In genomic region chr2:61978522-61978921, GRCh38 we compare ENCODE assay signal across 2 cellular contexts.
TF ChIP-seq lines count a peak whose summit lies in the region.

No MANE protein-coding gene starts in this region.

TF ChIP-seq in H1, 55 proteins besides CTCF, POLR2A, EP300 and RAD21:
- TF ChIP-seq CHD7 (IDR thresholded peaks at IDR 0.05; ENCODE audit: insufficient replicate concordance, low read length) (no peak), SIRT6 (IDR thresholded peaks at IDR 0.05; ENCODE audit: low read length) (no peak), KDM1A (IDR thresholded peaks at IDR 0.05; ENCODE audit: borderline replicate concordance, low read length) (no peak), POLR2AphosphoS5 (IDR thresholded peaks at IDR 0.05; ENCODE audit: low read depth, low read length) (no peak), YY1 (IDR thresholded peaks at IDR 0.05; ENCODE audit: low read depth, low read length) (no peak), RNF2 (IDR thresholded peaks at IDR 0.05; ENCODE audit: borderline replicate concordance, low read depth, low read length, missing control alignments, poor library complexity, severe bottlenecking) (no peak), RFX5 (IDR thresholded peaks at IDR 0.05; ENCODE audit: borderline replicate concordance, low read depth, low read length) (no peak), PHF8 (conservative IDR thresholded peaks at IDR 0.05; ENCODE audit: low read depth, low read length) (no peak), TCF12 (IDR thresholded peaks at IDR 0.05; ENCODE audit: low read depth, low read length) (no peak), GTF2F1 (IDR thresholded peaks at IDR 0.05; ENCODE audit: borderline replicate concordance, low read depth, low read length) (no peak), CTBP2 (IDR thresholded peaks at IDR 0.05; ENCODE audit: borderline replicate concordance, insufficient read depth, insufficient read length, low read length) (no peak), BACH1 (IDR thresholded peaks at IDR 0.05; ENCODE audit: low read length) (no peak)

TF ChIP-seq in GM23338, 12 proteins besides CTCF, POLR2A, EP300 and RAD21 (continued from another document):
- TF ChIP-seq, protein P1, sequence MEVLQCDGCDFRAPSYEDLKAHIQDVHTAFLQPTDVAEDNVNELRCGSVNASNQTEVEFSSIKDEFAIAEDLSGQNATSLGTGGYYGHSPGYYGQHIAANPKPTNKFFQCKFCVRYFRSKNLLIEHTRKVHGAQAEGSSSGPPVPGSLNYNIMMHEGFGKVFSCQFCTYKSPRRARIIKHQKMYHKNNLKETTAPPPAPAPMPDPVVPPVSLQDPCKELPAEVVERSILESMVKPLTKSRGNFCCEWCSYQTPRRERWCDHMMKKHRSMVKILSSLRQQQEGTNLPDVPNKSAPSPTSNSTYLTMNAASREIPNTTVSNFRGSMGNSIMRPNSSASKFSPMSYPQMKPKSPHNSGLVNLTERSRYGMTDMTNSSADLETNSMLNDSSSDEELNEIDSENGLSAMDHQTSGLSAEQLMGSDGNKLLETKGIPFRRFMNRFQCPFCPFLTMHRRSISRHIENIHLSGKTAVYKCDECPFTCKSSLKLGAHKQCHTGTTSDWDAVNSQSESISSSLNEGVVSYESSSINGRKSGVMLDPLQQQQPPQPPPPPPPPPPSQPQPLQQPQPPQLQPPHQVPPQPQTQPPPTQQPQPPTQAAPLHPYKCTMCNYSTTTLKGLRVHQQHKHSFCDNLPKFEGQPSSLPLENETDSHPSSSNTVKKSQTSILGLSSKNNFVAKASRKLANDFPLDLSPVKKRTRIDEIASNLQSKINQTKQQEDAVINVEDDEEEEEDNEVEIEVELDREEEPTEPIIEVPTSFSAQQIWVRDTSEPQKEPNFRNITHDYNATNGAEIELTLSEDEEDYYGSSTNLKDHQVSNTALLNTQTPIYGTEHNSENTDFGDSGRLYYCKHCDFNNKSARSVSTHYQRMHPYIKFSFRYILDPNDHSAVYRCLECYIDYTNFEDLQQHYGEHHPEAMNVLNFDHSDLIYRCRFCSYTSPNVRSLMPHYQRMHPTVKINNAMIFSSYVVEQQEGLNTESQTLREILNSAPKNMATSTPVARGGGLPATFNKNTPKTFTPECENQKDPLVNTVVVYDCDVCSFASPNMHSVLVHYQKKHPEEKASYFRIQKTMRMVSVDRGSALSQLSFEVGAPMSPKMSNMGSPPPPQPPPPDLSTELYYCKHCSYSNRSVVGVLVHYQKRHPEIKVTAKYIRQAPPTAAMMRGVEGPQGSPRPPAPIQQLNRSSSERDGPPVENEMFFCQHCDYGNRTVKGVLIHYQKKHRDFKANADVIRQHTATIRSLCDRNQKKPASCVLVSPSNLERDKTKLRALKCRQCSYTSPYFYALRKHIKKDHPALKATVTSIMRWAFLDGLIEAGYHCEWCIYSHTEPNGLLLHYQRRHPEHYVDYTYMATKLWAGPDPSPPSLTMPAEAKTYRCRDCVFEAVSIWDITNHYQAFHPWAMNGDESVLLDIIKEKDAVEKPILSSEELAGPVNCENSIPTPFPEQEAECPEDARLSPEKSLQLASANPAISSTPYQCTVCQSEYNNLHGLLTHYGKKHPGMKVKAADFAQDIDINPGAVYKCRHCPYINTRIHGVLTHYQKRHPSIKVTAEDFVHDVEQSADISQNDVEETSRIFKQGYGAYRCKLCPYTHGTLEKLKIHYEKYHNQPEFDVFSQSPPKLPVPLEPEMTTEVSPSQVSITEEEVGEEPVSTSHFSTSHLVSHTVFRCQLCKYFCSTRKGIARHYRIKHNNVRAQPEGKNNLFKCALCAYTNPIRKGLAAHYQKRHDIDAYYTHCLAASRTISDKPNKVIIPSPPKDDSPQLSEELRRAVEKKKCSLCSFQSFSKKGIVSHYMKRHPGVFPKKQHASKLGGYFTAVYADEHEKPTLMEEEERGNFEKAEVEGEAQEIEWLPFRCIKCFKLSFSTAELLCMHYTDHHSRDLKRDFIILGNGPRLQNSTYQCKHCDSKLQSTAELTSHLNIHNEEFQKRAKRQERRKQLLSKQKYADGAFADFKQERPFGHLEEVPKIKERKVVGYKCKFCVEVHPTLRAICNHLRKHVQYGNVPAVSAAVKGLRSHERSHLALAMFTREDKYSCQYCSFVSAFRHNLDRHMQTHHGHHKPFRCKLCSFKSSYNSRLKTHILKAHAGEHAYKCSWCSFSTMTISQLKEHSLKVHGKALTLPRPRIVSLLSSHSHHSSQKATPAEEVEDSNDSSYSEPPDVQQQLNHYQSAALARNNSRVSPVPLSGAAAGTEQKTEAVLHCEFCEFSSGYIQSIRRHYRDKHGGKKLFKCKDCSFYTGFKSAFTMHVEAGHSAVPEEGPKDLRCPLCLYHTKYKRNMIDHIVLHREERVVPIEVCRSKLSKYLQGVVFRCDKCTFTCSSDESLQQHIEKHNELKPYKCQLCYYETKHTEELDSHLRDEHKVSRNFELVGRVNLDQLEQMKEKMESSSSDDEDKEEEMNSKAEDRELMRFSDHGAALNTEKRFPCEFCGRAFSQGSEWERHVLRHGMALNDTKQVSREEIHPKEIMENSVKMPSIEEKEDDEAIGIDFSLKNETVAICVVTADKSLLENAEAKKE (CRISPR knock-in tag; IDR thresholded peaks at IDR 0.05): no peak
- TF ChIP-seq POLR2AphosphoS5 (IDR thresholded peaks at IDR 0.05; ENCODE audit: low read depth) (no peak), ZNF331 (CRISPR knock-in tag; IDR thresholded peaks at IDR 0.05; ENCODE audit: low read depth) (no peak), NANOG (IDR thresholded peaks at IDR 0.05; ENCODE audit: borderline replicate concordance) (no peak), JUNB (IDR thresholded peaks at IDR 0.05; ENCODE audit: unreplicated experiment) (no peak), CREB1 (CRISPR knock-in tag; IDR thresholded peaks at IDR 0.05; ENCODE audit: low read depth) (no peak)
- TF ChIP-seq, protein P2, sequence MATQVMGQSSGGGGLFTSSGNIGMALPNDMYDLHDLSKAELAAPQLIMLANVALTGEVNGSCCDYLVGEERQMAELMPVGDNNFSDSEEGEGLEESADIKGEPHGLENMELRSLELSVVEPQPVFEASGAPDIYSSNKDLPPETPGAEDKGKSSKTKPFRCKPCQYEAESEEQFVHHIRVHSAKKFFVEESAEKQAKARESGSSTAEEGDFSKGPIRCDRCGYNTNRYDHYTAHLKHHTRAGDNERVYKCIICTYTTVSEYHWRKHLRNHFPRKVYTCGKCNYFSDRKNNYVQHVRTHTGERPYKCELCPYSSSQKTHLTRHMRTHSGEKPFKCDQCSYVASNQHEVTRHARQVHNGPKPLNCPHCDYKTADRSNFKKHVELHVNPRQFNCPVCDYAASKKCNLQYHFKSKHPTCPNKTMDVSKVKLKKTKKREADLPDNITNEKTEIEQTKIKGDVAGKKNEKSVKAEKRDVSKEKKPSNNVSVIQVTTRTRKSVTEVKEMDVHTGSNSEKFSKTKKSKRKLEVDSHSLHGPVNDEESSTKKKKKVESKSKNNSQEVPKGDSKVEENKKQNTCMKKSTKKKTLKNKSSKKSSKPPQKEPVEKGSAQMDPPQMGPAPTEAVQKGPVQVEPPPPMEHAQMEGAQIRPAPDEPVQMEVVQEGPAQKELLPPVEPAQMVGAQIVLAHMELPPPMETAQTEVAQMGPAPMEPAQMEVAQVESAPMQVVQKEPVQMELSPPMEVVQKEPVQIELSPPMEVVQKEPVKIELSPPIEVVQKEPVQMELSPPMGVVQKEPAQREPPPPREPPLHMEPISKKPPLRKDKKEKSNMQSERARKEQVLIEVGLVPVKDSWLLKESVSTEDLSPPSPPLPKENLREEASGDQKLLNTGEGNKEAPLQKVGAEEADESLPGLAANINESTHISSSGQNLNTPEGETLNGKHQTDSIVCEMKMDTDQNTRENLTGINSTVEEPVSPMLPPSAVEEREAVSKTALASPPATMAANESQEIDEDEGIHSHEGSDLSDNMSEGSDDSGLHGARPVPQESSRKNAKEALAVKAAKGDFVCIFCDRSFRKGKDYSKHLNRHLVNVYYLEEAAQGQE (IDR thresholded peaks at IDR 0.05; ENCODE audit: unreplicated experiment): no peak
TF ChIP-seq in GM23338: peak in this region for 0.
